11 cellular contexts compared by ENCODE assay signal in the genomic region with DNA sequence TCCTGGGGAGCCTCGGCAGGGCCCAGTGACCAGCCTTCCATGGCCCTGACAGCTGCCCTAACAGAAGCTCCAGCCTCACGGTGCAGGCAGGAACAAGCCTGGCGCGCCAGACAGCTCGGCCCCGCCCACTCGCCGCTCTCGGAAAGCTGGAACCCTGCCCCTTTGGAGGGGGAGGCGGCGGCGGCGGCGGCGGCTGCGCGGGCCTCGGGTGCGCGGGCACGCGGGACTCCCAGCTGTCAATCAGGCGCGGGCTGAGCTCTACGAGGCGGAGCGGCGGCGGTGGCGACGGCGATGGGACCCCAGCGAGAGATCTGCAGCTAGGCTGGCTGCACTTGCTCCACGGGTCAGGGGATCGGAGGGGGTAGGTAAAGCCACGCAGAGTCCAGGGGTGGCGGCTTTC. TPM values are rescaled to one million over a fixed set of nuclear protein-coding genes. Genes with fewer than 3 reads are reported as not detected.
A peak's percentile ranks its signal among the peaks of the same experiment; 100 is the strongest.
DNase-seq lines count a peak whose midpoint lies in the region; ATAC-seq and TF ChIP-seq lines count a peak whose summit lies in the region.
"Had no signal": no experiment of that assay in that cellular context is flagged by ENCODE, and none has a peak within 500 bp of the region (broad histone marks: within the 10 kb centered on the region; RNA-seq: fewer than 3 reads in every experiment).

A gene with protein sequence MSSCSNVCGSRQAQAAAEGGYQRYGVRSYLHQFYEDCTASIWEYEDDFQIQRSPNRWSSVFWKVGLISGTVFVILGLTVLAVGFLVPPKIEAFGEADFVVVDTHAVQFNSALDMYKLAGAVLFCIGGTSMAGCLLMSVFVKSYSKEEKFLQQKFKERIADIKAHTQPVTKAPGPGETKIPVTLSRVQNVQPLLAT (plus strand): TSS at position 236 of the 400 bp plus-strand sequence. CDS start 8,113 bp downstream, outside the sequence.

- no peak within 1 kb of the TSS for H2AK5ac ChIP-seq in H9 (ENCODE audit: insufficient read length, low read length)

- H3K9me3 ChIP-seq in H9 (ENCODE audit: control insufficient read depth, low read depth, low read length) (no peaks in the 10 kb centered on the region), OCI-LY7 (ENCODE audit: low read length) (no peaks in the 10 kb centered on the region)
- H3K9me3 ChIP-seq: heart left ventricle had no signal

- CTCF ChIA-PET in OCI-LY7 (lab: Charles Lee; ENCODE audit: unreplicated experiment), result no interaction called here

- no peak within 1 kb of the TSS; the same call in 1 of the 2 replicates for H3K14ac ChIP-seq in H9 (ENCODE audit: insufficient read depth, low read length)

- peak within 1 kb of the TSS; percentile 60 for H3K4me2 ChIP-seq in H9 (ENCODE audit: insufficient read depth, insufficient read length, low read length)
- H3K4me2 ChIP-seq in OCI-LY7 (ENCODE audit: low read length), result no peak within 1 kb of the TSS

- H3K4me1 Mint-ChIP-seq in H9 (peaks cover 13 to 14% of the 10 kb centered on the region in 2 experiments), chondrocyte (ENCODE audit: low read depth) (peaks cover 9% of the 10 kb centered on the region)
- no peaks in the 10 kb centered on the region for H3K4me1 Mint-ChIP-seq in stimulated activated memory B cell treated with anti-CD40 and anti-IgM and Interleukin-4, amounts not matched to agents 10 μg/mL and 1 μg/mL and 100 μg/mL, for 72 hours

- H3K4ac ChIP-seq in H9 (ENCODE audit: low read depth, low read length), result no peak within 1 kb of the TSS

- no peaks in the 10 kb centered on the region for H3K36me3 ChIP-seq in OCI-LY7 (ENCODE audit: insufficient read depth, low read length)
- H3K36me3 ChIP-seq: heart left ventricle had no signal

- H3K9me2 ChIP-seq in OCI-LY7 (ENCODE audit: insufficient read depth, low read length), result no peaks in the 10 kb centered on the region

- no peak within 1 kb of the TSS for H3T11ph ChIP-seq in H9 (ENCODE audit: low read length)

- H3K27me3 Mint-ChIP-seq in H9 (ENCODE audit: low read depth) (peaks cover 12% of the 10 kb centered on the region), chondrocyte (ENCODE audit: low read depth) (peaks cover 24% of the 10 kb centered on the region)
- peaks cover 32% of the 10 kb centered on the region for H3K27me3 Mint-ChIP-seq in stimulated activated memory B cell treated with anti-CD40 and anti-IgM and Interleukin-4, amounts not matched to agents 10 μg/mL and 1 μg/mL and 100 μg/mL, for 72 hours

- H3K56ac ChIP-seq in H9 (ENCODE audit: insufficient read length, low read depth, low read length), result no peak within 1 kb of the TSS

- H4K20me1 ChIP-seq in H9 (ENCODE audit: control insufficient read depth, insufficient read depth, insufficient read length) (no peaks in the 10 kb centered on the region), OCI-LY7 (ENCODE audit: insufficient read depth, low read length) (no peaks in the 10 kb centered on the region)

- H3K4me1 ChIP-seq in H9 (ENCODE audit: insufficient read depth, low read length) (no peaks in the 10 kb centered on the region), OCI-LY7 (ENCODE audit: insufficient read depth, low read length, poor library complexity, severe bottlenecking) (no peaks in the 10 kb centered on the region)

- no peak within 1 kb of the TSS for H2BK12ac ChIP-seq in H9 (ENCODE audit: insufficient read length, low read depth, low read length)

- no peak within 1 kb of the TSS for H2BK15ac ChIP-seq in H9 (ENCODE audit: low read depth, low read length)

- H3K79me1 ChIP-seq in H9 (ENCODE audit: insufficient read depth, low read depth, low read length, poor library complexity, severe bottlenecking), result no peaks in the 10 kb centered on the region

- no peak for TF ChIP-seq CTCF in H9 (conservative IDR thresholded peaks at IDR 0.05)
- no peak for TF ChIP-seq CTCF in chondrocyte (IDR thresholded peaks at IDR 0.05)
- TF ChIP-seq CTCF in OCI-LY7 (conservative IDR thresholded peaks at IDR 0.05; ENCODE audit: low read length), result no peak

- BruUV-seq in OCI-LY7 (replicated peaks; lab: Mats Ljungman, UMichigan), result no TSS peak

- POLR2A ChIA-PET in OCI-LY7 (lab: Charles Lee), result no interaction called here

- intact Hi-C loops in OCI-LY7 (cut with micrococcal nuclease; ENCODE audit: unreplicated experiment), result no loop called here

- H3K18ac ChIP-seq in H9 (ENCODE audit: insufficient read length, low read depth, low read length), result no peak within 1 kb of the TSS

- no peak within 1 kb of the TSS for H4K91ac ChIP-seq in H9 (ENCODE audit: insufficient read length, low read depth, low read length)

- H3K9ac ChIP-seq in H9 (ENCODE audit: extremely low read depth, insufficient read length, low read length), result no peak within 1 kb of the TSS

- H2BK5ac ChIP-seq in H9 (ENCODE audit: insufficient read length, low read length), result no peak within 1 kb of the TSS

- H3K4me3 ChIP-seq in OCI-LY7 (ENCODE audit: low read depth, low read length, poor library complexity, severe bottlenecking), result no peak within 1 kb of the TSS
- H3K4me3 ChIP-seq: heart left ventricle had no signal

- H3K27me3 ChIP-seq in H9 (ENCODE audit: insufficient read depth, low read length), result no peaks in the 10 kb centered on the region

- H3K4me3 Mint-ChIP-seq in H9, result peak within 1 kb of the TSS; percentile 64 to 83
- peak within 1 kb of the TSS; percentile 63 for H3K4me3 Mint-ChIP-seq in chondrocyte (ENCODE audit: unreplicated experiment)
- no peak within 1 kb of the TSS for H3K4me3 Mint-ChIP-seq in stimulated activated memory B cell treated with anti-CD40 and anti-IgM and Interleukin-4, amounts not matched to agents 10 μg/mL and 1 μg/mL and 100 μg/mL, for 72 hours
- H3K4me3 Mint-ChIP-seq: IgD-negative memory B cell had no signal

- H2BK20ac ChIP-seq in H9 (ENCODE audit: low read depth, low read length, poor library complexity, severe bottlenecking), result no peak within 1 kb of the TSS

- no CpG with 5 or more reads among the region's 37 CpGs for whole genome bisulfite sequencing in H9 (ENCODE audit: extremely low coverage, insufficient read length, low lambda C conversion rate)

- H3K9me3 Mint-ChIP-seq in H9 (no peaks in the 10 kb centered on the region), chondrocyte (ENCODE audit: low read depth) (peaks cover 2% of the 10 kb centered on the region)
- peaks cover 9% of the 10 kb centered on the region for H3K9me3 Mint-ChIP-seq in stimulated activated memory B cell treated with anti-CD40 and anti-IgM and Interleukin-4, amounts not matched to agents 10 μg/mL and 1 μg/mL and 100 μg/mL, for 72 hours

- no peak within 1 kb of the TSS for H2BK120ac ChIP-seq in H9 (ENCODE audit: low read depth, low read length, poor library complexity, severe bottlenecking)

- DNase-seq in H9 (peak; percentile 89), NCI-H2171 treated with DMSO at 0.1 percent for 48 hours (lab: John Stamatoyannopoulos, UW) (peak; percentile 87), chondrocyte (ENCODE audit: low spot score) (no peak), nucleus accumbens (lab: John Stamatoyannopoulos, UW) (peak in 46 of 56 donors; percentile 11 to 79 (median 46)), AG08395 (ENCODE audit: low spot score) (no peak), OCI-LY7 (ENCODE audit: low spot score) (no peak)
- DNase-seq: activated CD8-positive, alpha-beta memory T cell treated with anti-CD3 and anti-CD28 coated beads, Interleukin-2, amount 50 U/mL, for 48 hours had no signal

- H3K27ac ChIP-seq in H9 (ENCODE audit: insufficient read length, low read depth, low read length), result no peak within 1 kb of the TSS
- H3K27ac ChIP-seq in OCI-LY7 (ENCODE audit: low read depth, low read length, poor library complexity, severe bottlenecking), result no peak within 1 kb of the TSS
- H3K27ac ChIP-seq: heart left ventricle had no signal

- H3K36me3 Mint-ChIP-seq in H9 (ENCODE audit: insufficient read depth in 1 of 3, low read depth in 3 of 3) (no peaks in the 10 kb centered on the region), chondrocyte (ENCODE audit: low read depth) (no peaks in the 10 kb centered on the region)
- no peaks in the 10 kb centered on the region for H3K36me3 Mint-ChIP-seq in stimulated activated memory B cell treated with anti-CD40 and anti-IgM and Interleukin-4, amounts not matched to agents 10 μg/mL and 1 μg/mL and 100 μg/mL, for 72 hours
- H3K36me3 Mint-ChIP-seq: IgD-negative memory B cell had no signal

- peaks cover 3% of the 10 kb centered on the region for H3K23me2 ChIP-seq in H9 (ENCODE audit: insufficient read length, low read depth, low read length, poor library complexity, severe bottlenecking)

- H3K27ac Mint-ChIP-seq in H9 (no peak within 1 kb of the TSS; a peak in 1 of 7 replicates), chondrocyte (ENCODE audit: unreplicated experiment) (no peak within 1 kb of the TSS)
- no peak within 1 kb of the TSS for H3K27ac Mint-ChIP-seq in stimulated activated memory B cell treated with anti-CD40 and anti-IgM and Interleukin-4, amounts not matched to agents 10 μg/mL and 1 μg/mL and 100 μg/mL, for 72 hours
- H3K27ac Mint-ChIP-seq: IgD-negative memory B cell had no signal

- no peak for ATAC-seq in HG03108 (IDR thresholded peaks at IDR 0.05; ENCODE audit: unreplicated experiment)
- ATAC-seq in stimulated activated memory B cell treated with anti-CD40 and anti-IgM and Interleukin-4, amounts not matched to agents 10 μg/mL and 1 μg/mL and 100 μg/mL, for 72 hours, result no peak

- H2AFZ ChIP-seq in H9 (ENCODE audit: low read length) (no peak within 1 kb of the TSS), OCI-LY7 (ENCODE audit: low read length) (no peak within 1 kb of the TSS)

- H3K23ac ChIP-seq in H9 (ENCODE audit: insufficient read length, low read depth, low read length), result no peak within 1 kb of the TSS

- H3K79me2 ChIP-seq in H9 (ENCODE audit: insufficient read depth, low read length) (no peaks in the 10 kb centered on the region), OCI-LY7 (ENCODE audit: insufficient read depth, low read depth, low read length) (no peaks in the 10 kb centered on the region)

- H4K8ac ChIP-seq in H9 (replicated peaks; ENCODE audit: insufficient read length, low read depth, low read length), result no peak within 1 kb of the TSS

- H4K5ac ChIP-seq in H9 (ENCODE audit: insufficient read length, low read depth, low read length), result no peak within 1 kb of the TSS

RNA-seq across cellular contexts. Expression of the gene that starts here (rescaled TPM):
- total RNA-seq in H9 (2021) (not detected in 2 replicates), chondrocyte (not detected in 3 replicates), OCI-LY7 (2022) (not detected in 2 replicates)
- total RNA-seq in OCI-LY7 (2014; rRNA removed; shearing (Covaris generic)), result not detected in 2 replicates
- total RNA-seq: heart left ventricle had no signal

Comparison
In these comparisons a context has a peak if more than half of its experiments do, and no peak if none do; other contexts are left out.
1. Peak in DNase-seq and H3K4me2 ChIP-seq in H9; RNA of the gene not detected or under 1 TPM.
2. DNase-seq: peak in NCI-H2171 treated with DMSO at 0.1 percent for 48 hours (single experiment) and nucleus accumbens (46 of 56); none in chondrocyte (single experiment), AG08395 (single experiment) and OCI-LY7 (single experiment).